22 cellular contexts compared by ENCODE assay signal in genomic region chr5:43589310-43589709, GRCh38. TPM values are rescaled to one million over a fixed set of nuclear protein-coding genes. Genes with fewer than 3 reads are reported as not detected.
DNase-seq lines count a peak whose midpoint lies in the region; ATAC-seq, FAIRE-seq and TF ChIP-seq lines count a peak whose summit lies in the region.
"Had no signal": no experiment of that assay in that cellular context is flagged by ENCODE, and none has a peak within 500 bp of the region (broad histone marks: within the 10 kb centered on the region; RNA-seq: fewer than 3 reads in every experiment).

No MANE protein-coding gene starts in this region.

- CTCF ChIA-PET in A549 (lab: Yijun Ruan, JAX): no interaction called here
- CTCF ChIA-PET in activated CD8-positive, alpha-beta T cell treated with anti-CD3 and anti-CD28 coated beads for 36 hours (lab: Charles Lee): no interaction called here

- WGBS in A549 (ENCODE audit: missing lambda C conversion rate): 86% methylated on average over 1 of the region's 1 CpG
- WGBS in psoas muscle, 3 donors: 93 to 97% (median 96%) methylated on average over 1 of the region's 1 CpG

- no peaks in the 10 kb centered on the region for H3K9me3 Mint-ChIP-seq in activated CD8-positive, alpha-beta T cell treated with anti-CD3 and anti-CD28 coated beads for 36 hours
- H3K9me3 Mint-ChIP-seq: CD4-positive, alpha-beta T cell; CD8-positive, alpha-beta T cell had no signal

- TF ChIP-seq RAD21 in A549 (conservative IDR thresholded peaks at IDR 0.05 in 1 of 2, IDR thresholded peaks at IDR 0.05 in 1 of 2): no peak

- H3K4me3 Mint-ChIP-seq in activated CD8-positive, alpha-beta T cell treated with anti-CD3 and anti-CD28 coated beads for 36 hours: no peak overlapping the region
- H3K4me3 Mint-ChIP-seq: B cell; CD4-positive, alpha-beta T cell; CD8-positive, alpha-beta T cell had no signal

- ATAC-seq in A549 (no peak), psoas muscle (no peak), GM19035 (IDR thresholded peaks at IDR 0.05; ENCODE audit: unreplicated experiment) (no peak)
- ATAC-seq in activated CD8-positive, alpha-beta T cell treated with anti-CD3 and anti-CD28 coated beads for 36 hours: no peak
- ATAC-seq: CD8-positive, alpha-beta T cell had no signal

- H3K4me3 ChIP-seq in A549: no peak overlapping the region
- no peak overlapping the region for H3K4me3 ChIP-seq in psoas muscle
- H3K4me3 ChIP-seq: BLaER1 treated with 17β-estradiol and CSF1 and Interleukin-3, amounts not matched to agents 10 nM and 100 nM had no signal

- TF ChIP-seq EP300 in A549 (IDR thresholded peaks at IDR 0.05): no peak

- H3K27ac Mint-ChIP-seq in activated CD8-positive, alpha-beta T cell treated with anti-CD3 and anti-CD28 coated beads for 36 hours: no peak overlapping the region
- H3K27ac Mint-ChIP-seq: B cell; CD4-positive, alpha-beta T cell; CD8-positive, alpha-beta T cell had no signal

- H3K9me3 ChIP-seq in A549 (no peaks in the 10 kb centered on the region), psoas muscle (no peaks in the 10 kb centered on the region)
- H3K9me3 ChIP-seq: Caco-2 had no signal

- H3K36me3 Mint-ChIP-seq in activated CD8-positive, alpha-beta T cell treated with anti-CD3 and anti-CD28 coated beads for 36 hours (ENCODE audit: low read depth): peaks cover 4% of the 10 kb centered on the region

- no peak overlapping the region for H3K27ac ChIP-seq in A549
- peak overlapping the region; percentile 21 for H3K27ac ChIP-seq in psoas muscle
- H3K27ac ChIP-seq: BLaER1 treated with 17β-estradiol and CSF1 and Interleukin-3, amounts not matched to agents 10 nM and 100 nM; C4-2B had no signal

- peaks cover 0 to 12% of the 10 kb centered on the region in 2 donors for H3K36me3 ChIP-seq in psoas muscle (ENCODE audit: insufficient read depth in 1 of 2, low read depth in 1 of 2)

- H3K27me3 Mint-ChIP-seq in activated CD8-positive, alpha-beta T cell treated with anti-CD3 and anti-CD28 coated beads for 36 hours: no peaks in the 10 kb centered on the region
- H3K27me3 Mint-ChIP-seq: B cell; CD4-positive, alpha-beta T cell had no signal

- DNase-seq in A549 (ENCODE audit: low read depth in 1 of 2, low spot score in 1 of 2) (no peak), GM12891 (ENCODE audit: insufficient read length, low spot score) (no peak), psoas muscle (no peak)
- DNase-seq in activated CD8-positive, alpha-beta T cell treated with anti-CD3 and anti-CD28 coated beads for 36 hours: no peak
- DNase-seq: 8988T; AML-193; Caco-2; Calu3; CD4-positive, alpha-beta T cell; CD8-positive, alpha-beta T cell; DMS79 treated with DMSO at 0.1 percent for 48 hours; GF-D8 had no signal

- no peaks in the 10 kb centered on the region for H3K4me1 ChIP-seq in A549
- peaks cover 5% of the 10 kb centered on the region for H3K4me1 ChIP-seq in psoas muscle
- H3K4me1 ChIP-seq: Caco-2 had no signal

- no peak overlapping the region for H3K4me2 ChIP-seq in A549
- H3K4me2 ChIP-seq: BLaER1 treated with 17β-estradiol and CSF1 and Interleukin-3, amounts not matched to agents 10 nM and 100 nM had no signal

- intact Hi-C loops in psoas muscle (cut with DNase I): no loop called here
- intact Hi-C loops in activated CD8-positive, alpha-beta T cell treated with anti-CD3 and anti-CD28 coated beads for 36 hours (cut with micrococcal nuclease): no loop called here

- no peaks in the 10 kb centered on the region for H3K27me3 ChIP-seq in psoas muscle (ENCODE audit: insufficient read depth in 3 of 3, low read length in 2 of 3)
- H3K27me3 ChIP-seq: BLaER1 treated with 17β-estradiol and CSF1 and Interleukin-3, amounts not matched to agents 10 nM and 100 nM had no signal

- H3K4me1 Mint-ChIP-seq in activated CD8-positive, alpha-beta T cell treated with anti-CD3 and anti-CD28 coated beads for 36 hours (ENCODE audit: low read depth): no peaks in the 10 kb centered on the region
- H3K4me1 Mint-ChIP-seq: B cell had no signal

- FAIRE-seq in A549 (lab: Jason Lieb, UNC): no peak
- FAIRE-seq in GM12891 (lab: Jason Lieb, UNC): peak; percentile 33
- FAIRE-seq: A204.1, D721Med, G401.6, GM12892, GM18507, GM19239 had no signal

- TF ChIP-seq POLR2A in A549 (IDR thresholded peaks at IDR 0.05; ENCODE audit: low read length) (no peak), GM12891 (IDR thresholded peaks at IDR 0.05; ENCODE audit: low read depth, low read length) (no peak)

- TF ChIP-seq CTCF in A549 (IDR thresholded peaks at IDR 0.05): no peak
- no peak for TF ChIP-seq CTCF in psoas muscle (IDR thresholded peaks at IDR 0.05)
- TF ChIP-seq CTCF in activated CD8-positive, alpha-beta T cell treated with anti-CD3 and anti-CD28 coated beads for 36 hours (IDR thresholded peaks at IDR 0.05): no peak

- POLR2A ChIA-PET in A549 (lab: Yijun Ruan, JAX): no interaction called here
- POLR2A ChIA-PET in activated CD8-positive, alpha-beta T cell treated with anti-CD3 and anti-CD28 coated beads for 36 hours (lab: Charles Lee): no interaction called here

TF ChIP-seq in A549, 52 proteins besides CTCF, POLR2A, EP300 and RAD21:
- TF ChIP-seq KDM5A (IDR thresholded peaks at IDR 0.05): no peak
- no peak for TF ChIP-seq FOXS1 (CRISPR knock-in tag; IDR thresholded peaks at IDR 0.05)
- peak; percentile 62 for TF ChIP-seq NFE2L2 (conservative IDR thresholded peaks at IDR 0.05; ENCODE audit: low read length)
- TF ChIP-seq ESRRA (IDR thresholded peaks at IDR 0.05; ENCODE audit: borderline replicate concordance, low read length): no peak
- TF ChIP-seq HES2 (IDR thresholded peaks at IDR 0.05): no peak

TF ChIP-seq in GM12891, 5 proteins besides CTCF, POLR2A, EP300 and RAD21:
- no peak for TF ChIP-seq POLR2AphosphoS5 (IDR thresholded peaks at IDR 0.05; ENCODE audit: low read depth, low read length)
- TF ChIP-seq SPI1 (IDR thresholded peaks at IDR 0.05; ENCODE audit: low read depth, low read length): no peak
- TF ChIP-seq POU2F2 (IDR thresholded peaks at IDR 0.05; ENCODE audit: low read depth, low read length): no peak
- no peak for TF ChIP-seq PAX5 (IDR thresholded peaks at IDR 0.05; ENCODE audit: insufficient read depth, low read length, severe bottlenecking)
- TF ChIP-seq TAF1 (IDR thresholded peaks at IDR 0.05; ENCODE audit: low read depth, low read length): no peak

RNA-seq across cellular contexts. Expression of gene NNT, which starts 13.7 kb away (rescaled TPM):
- polyA plus RNA-seq in A549 (2011; rRNA removed) (35.5 and 36.3 TPM in 2 replicates), A549 (2017; fragmentation: RNase III; extraction: RNeasy Plus Mini Kit Qiagen cat#74134 plus additional on column Dnase treatment) (13.5 to 16.5 TPM (median 15.2 TPM) in 3 replicates), psoas muscle (100 to 1,000 TPM; 108 to 171 (median 123) TPM)
- polyA plus RNA-seq in A549 (2012; cell fraction: cytosol; rRNA removed): 7.0 and 9.5 TPM in 2 replicates
- 10.5 and 14.7 TPM in 2 replicates for polyA plus RNA-seq in A549 (2012; cell fraction: nucleus; rRNA removed)
- 47.4 and 58.1 TPM in 2 replicates for polyA minus RNA-seq in A549 (2011; rRNA and poly(A)+ RNA removed)
- polyA plus RNA-seq in GM12891 (2012; ENCODE audit: low read depth, missing spikeins): 25.3 TPM
- total RNA-seq in psoas muscle: 100 to 1,000 TPM; 216 to 442 (median 312) TPM
- 10 to 100 TPM; 72.0 to 78.4 TPM for total RNA-seq in activated CD8-positive, alpha-beta T cell treated with anti-CD3 and anti-CD28 coated beads for 36 hours

RNA-seq across cellular contexts. Expression of gene PAIP1, which starts 32.4 kb away (rescaled TPM):
- polyA plus RNA-seq in A549 (2011; rRNA removed): 188 and 198 TPM in 2 replicates
- polyA plus RNA-seq in A549 (2012; cell fraction: cytosol; rRNA removed): 51.2 and 74.8 TPM in 2 replicates
- 19.8 and 25.1 TPM in 2 replicates for polyA plus RNA-seq in A549 (2012; cell fraction: nucleus; rRNA removed)
- 84.6 to 89.6 TPM (median 86.7 TPM) in 3 replicates for polyA plus RNA-seq in A549 (2017; fragmentation: RNase III; extraction: RNeasy Plus Mini Kit Qiagen cat#74134 plus additional on column Dnase treatment)
- polyA minus RNA-seq in A549 (2011; rRNA and poly(A)+ RNA removed): 63.1 and 66.9 TPM in 2 replicates
- 31.6 TPM for polyA plus RNA-seq in GM12891 (2012; ENCODE audit: low read depth, missing spikeins)
- total RNA-seq in psoas muscle: 100 to 1,000 TPM; 125 to 143 (median 142) TPM
- polyA plus RNA-seq in psoas muscle: 100 to 1,000 TPM in 2 of 3 donors, 10 to 100 TPM in 1; 99.6 to 202 (median 123) TPM
- total RNA-seq in activated CD8-positive, alpha-beta T cell treated with anti-CD3 and anti-CD28 coated beads for 36 hours: 10 to 100 TPM; 43.6 to 44.6 TPM
